ENCODE assay signal across 20 cellular contexts in the genomic region with DNA sequence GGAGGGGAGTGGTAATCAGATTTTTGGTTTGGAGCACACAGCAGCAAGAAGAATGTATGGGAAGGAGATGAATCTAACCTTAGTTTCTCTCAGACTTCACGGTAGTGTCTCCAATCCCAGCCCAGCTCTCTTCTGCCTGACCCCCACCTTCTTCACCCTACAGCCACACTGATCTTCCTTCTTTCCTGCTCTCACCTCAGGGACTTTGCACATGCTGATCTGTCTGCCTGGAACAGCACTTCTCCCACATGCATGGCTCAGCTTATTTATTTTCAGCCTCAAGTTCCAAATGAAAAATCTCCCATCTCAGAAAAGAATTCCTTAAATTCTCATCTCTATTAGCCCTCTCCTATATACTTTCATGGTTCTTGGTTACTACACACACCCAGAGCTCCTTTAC. TPM values are rescaled to one million over a fixed set of nuclear protein-coding genes. Genes with fewer than 3 reads are reported as not detected.
"Had no signal": no experiment of that assay in that cellular context is flagged by ENCODE, and none has a peak within 500 bp of the region (broad histone marks: within the 10 kb centered on the region; RNA-seq: fewer than 3 reads in every experiment).

No MANE protein-coding gene starts in this region.

- DNase-seq: Karpas-422, KG1, MG63, NCI-H1092, NCI-H1436, NCI-H187, NCI-H2029, NCI-H2081 treated with DMSO at 0.1 percent for 48 hours, NCI-H2171, NCI-H226, NCI-H446, NCI-H510A, NCI-H524 treated with DMSO at 0.1 percent for 48 hours, NCI-H69, NCI-H774, Right ventricle myocardium superior, RPMI8226, SIG-M5 had no signal

RNA-seq across cellular contexts. Expression of gene LPAR3, which starts 48.8 kb away (rescaled TPM):
- total RNA-seq: HT-29, SJSA1 had no signal

RNA-seq across cellular contexts. Expression of gene MCOLN2, which starts 55.1 kb away (rescaled TPM):
- total RNA-seq: HT-29 had no signal
